ENCODE assay signal across 8 cellular contexts in the genomic region with DNA sequence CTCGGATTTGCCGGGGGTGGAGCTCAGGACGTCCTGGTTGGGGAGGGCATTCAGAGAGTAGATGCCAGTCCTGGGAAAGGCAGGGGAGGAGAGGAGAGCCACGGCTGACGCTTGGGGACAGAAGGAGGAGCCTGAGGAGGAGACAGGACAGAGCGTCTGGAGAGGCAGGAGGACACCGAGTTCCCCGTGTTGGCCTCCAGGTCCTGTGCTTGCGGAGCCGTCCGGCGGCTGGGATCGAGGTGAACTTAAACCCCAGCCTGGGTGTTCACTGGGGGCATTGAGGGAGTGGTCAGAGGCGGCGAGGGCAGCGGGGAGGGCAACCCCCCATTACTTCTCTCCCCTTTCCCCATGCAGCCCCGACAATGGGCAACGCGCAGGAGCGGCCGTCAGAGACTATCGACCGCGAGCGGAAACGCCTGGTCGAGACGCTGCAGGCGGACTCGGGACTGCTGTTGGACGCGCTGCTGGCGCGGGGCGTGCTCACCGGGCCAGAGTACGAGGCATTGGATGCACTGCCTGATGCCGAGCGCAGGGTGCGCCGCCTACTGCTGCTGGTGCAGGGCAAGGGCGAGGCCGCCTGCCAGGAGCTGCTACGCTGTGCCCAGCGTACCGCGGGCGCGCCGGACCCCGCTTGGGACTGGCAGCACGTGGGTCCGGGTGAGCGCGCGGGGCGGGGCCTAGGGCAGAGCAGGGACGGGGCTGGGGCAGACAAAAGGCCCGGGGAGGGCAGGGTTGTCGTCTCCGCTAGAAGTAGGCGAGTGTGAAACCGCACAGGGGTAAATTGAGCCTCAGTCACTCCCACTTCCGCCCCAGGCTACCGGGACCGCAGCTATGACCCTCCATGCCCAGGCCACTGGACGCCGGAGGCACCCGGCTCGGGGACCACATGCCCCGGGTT. TPM values are rescaled to one million over a fixed set of nuclear protein-coding genes. Genes with fewer than 3 reads are reported as not detected.
A peak's percentile ranks its signal among the peaks of the same experiment; 100 is the strongest.
DNase-seq lines count a peak whose midpoint lies in the region; ATAC-seq, FAIRE-seq and TF ChIP-seq lines count a peak whose summit lies in the region.

No MANE protein-coding gene starts in this region.

- peak; percentile 33 for ATAC-seq in HG03095 (IDR thresholded peaks at IDR 0.05; ENCODE audit: unreplicated experiment)
- ATAC-seq in stimulated activated naive CD8-positive, alpha-beta T cell treated with anti-CD3 and anti-CD28 coated beads, Interleukin-15, amount 100 ng/mL, for 72 hours: peak; percentile 74

- FAIRE-seq in endothelial cell of umbilical vein (lab: Jason Lieb, UNC): peak; percentile 94

- H3K4me3 Mint-ChIP-seq in stimulated activated naive CD8-positive, alpha-beta T cell treated with anti-CD3 and anti-CD28 coated beads, Interleukin-15, amount 100 ng/mL, for 72 hours: peak overlapping the region; percentile 82 to 89

- H3K56ac ChIP-seq in mesendoderm (ENCODE audit: low read length): peak overlapping the region; percentile 82

- no TSS peak for BruUV-seq in endothelial cell of umbilical vein (replicated peaks; lab: Mats Ljungman, UMichigan)

- H2AK5ac ChIP-seq in mesendoderm (ENCODE audit: low read length): no peak overlapping the region

- H3K23ac ChIP-seq in mesendoderm (ENCODE audit: low read length): no peak overlapping the region

- peak in 1 of 2 donors; percentile 58 for TF ChIP-seq CTCF in endothelial cell of umbilical vein (IDR thresholded peaks at IDR 0.05; ENCODE audit: extremely low read depth in 1 of 2, insufficient read depth in 1 of 2, low read depth in 1 of 2, low read length in 2 of 2)

- H3K9me3 ChIP-seq in endothelial cell of umbilical vein (replicated peaks; ENCODE audit: control insufficient read depth, insufficient read depth, low read length): no peaks in the 10 kb centered on the region

- no peaks in the 10 kb centered on the region for H4K20me1 ChIP-seq in endothelial cell of umbilical vein (replicated peaks; ENCODE audit: control insufficient read depth, extremely low read depth, insufficient read depth, low read length)

- H4K5ac ChIP-seq in mesendoderm (ENCODE audit: low read length): no peak overlapping the region

- WGBS in mesendoderm (ENCODE audit: extremely low coverage, insufficient coverage, low lambda C conversion rate): no CpG with 5 or more reads among the region's 71 CpGs

- H3K36me3 ChIP-seq in endothelial cell of umbilical vein (ENCODE audit: control insufficient read depth in 2 of 2, extremely low read depth in 1 of 2, insufficient read depth in 2 of 2, low read length in 2 of 2) (no peaks in the 10 kb centered on the region), mesendoderm (ENCODE audit: control insufficient read depth, insufficient read depth, low read length) (no peaks in the 10 kb centered on the region)

- H2BK5ac ChIP-seq in mesendoderm (ENCODE audit: low read length): no peak overlapping the region

- H3K4me2 ChIP-seq in endothelial cell of umbilical vein (ENCODE audit: insufficient read depth, low read length): peak overlapping the region; percentile 40
- H3K4me2 ChIP-seq in mesendoderm (ENCODE audit: low read length): peak overlapping the region; percentile 68

- H3K4me3 ChIP-seq in endothelial cell of umbilical vein (replicated peaks in 1 of 3; ENCODE audit: insufficient read depth in 1 of 3, low read depth in 1 of 3, low read length in 3 of 3) (peak overlapping the region in 2 of 3 experiments; percentile 9 to 32), mesendoderm (ENCODE audit: low read length) (peak overlapping the region; percentile 17)

- TF ChIP-seq POLR2A in endothelial cell of umbilical vein (IDR thresholded peaks at IDR 0.05; ENCODE audit: low read depth, low read length): no peak

- peaks cover 88% of the 10 kb centered on the region for H3K4me1 Mint-ChIP-seq in stimulated activated naive CD8-positive, alpha-beta T cell treated with anti-CD3 and anti-CD28 coated beads, Interleukin-15, amount 100 ng/mL, for 72 hours

- DNase-seq in activated CD4-positive, CD25-positive, alpha-beta regulatory T cell (lab: John Stamatoyannopoulos, UW): peak; percentile 24 to 41 (median 37)
- DNase-seq in activated CD4-positive, CD25-positive, alpha-beta regulatory T cell treated with anti-CD3 and anti-CD28 coated beads, Interleukin-2, amount 50 U/mL, for 72 hours: no peak
- peak; percentile 50 to 86 for DNase-seq in NCI-H526 (lab: John Stamatoyannopoulos, UW)
- peak; percentile 57 for DNase-seq in activated CD8-positive, alpha-beta memory T cell treated with anti-CD3 and anti-CD28 coated beads, Interleukin-2, amount 50 U/mL, for 4 hours
- peak; percentile 90 for DNase-seq in endothelial cell of umbilical vein (ENCODE audit: low read depth, low spot score)
- DNase-seq in mesendoderm: peak; percentile 78
- peak; percentile 57 to 64 for DNase-seq in stimulated activated naive CD8-positive, alpha-beta T cell treated with anti-CD3 and anti-CD28 coated beads, Interleukin-15, amount 100 ng/mL, for 72 hours

- H3K9me3 Mint-ChIP-seq in stimulated activated naive CD8-positive, alpha-beta T cell treated with anti-CD3 and anti-CD28 coated beads, Interleukin-15, amount 100 ng/mL, for 72 hours: no peaks in the 10 kb centered on the region

- POLR2A ChIA-PET in endothelial cell of umbilical vein (lab: Charles Lee): no interaction called here

- H3K27me3 ChIP-seq in endothelial cell of umbilical vein (ENCODE audit: control insufficient read depth in 2 of 2, insufficient read depth in 2 of 2, low read length in 2 of 2): no peaks in the 10 kb centered on the region
- H3K27me3 ChIP-seq in mesendoderm (ENCODE audit: insufficient read depth, low read length, poor library complexity): peaks cover 12% of the 10 kb centered on the region

- intact Hi-C loops in endothelial cell of umbilical vein (cut with micrococcal nuclease): loop anchor here (1.0 kb wide), 1 partner anchor 9 kb away; the partner anchor contains the start of gene MATCAP1

- peak overlapping the region; percentile 4 for H3K27ac ChIP-seq in endothelial cell of umbilical vein (ENCODE audit: insufficient read depth, low read depth, low read length)
- H3K27ac ChIP-seq in mesendoderm (ENCODE audit: low read depth, low read length): no peak overlapping the region

- no peaks in the 10 kb centered on the region for H3K9me1 ChIP-seq in endothelial cell of umbilical vein (replicated peaks; ENCODE audit: control insufficient read depth, extremely low read depth, insufficient read depth, low read length)

- peaks cover 27% of the 10 kb centered on the region for H3K4me1 ChIP-seq in endothelial cell of umbilical vein (ENCODE audit: control insufficient read depth, extremely low read depth, insufficient read depth, low read length)
- peaks cover 8% of the 10 kb centered on the region for H3K4me1 ChIP-seq in mesendoderm (ENCODE audit: control insufficient read depth, low read depth, low read length)

- CTCF ChIA-PET in endothelial cell of umbilical vein (lab: Charles Lee): interaction anchor here (0.6 to 3.2 kb wide), 8 partner anchors 11 to 257 kb away, joined by 3 to 25 read pairs (median 14); partner anchors contain the start of genes FBXL8, HSD11B2, HSF4 and TRADD

- no peak overlapping the region for H4K8ac ChIP-seq in mesendoderm (ENCODE audit: low read depth, low read length)

- H3K79me2 ChIP-seq in endothelial cell of umbilical vein (ENCODE audit: control insufficient read depth, insufficient read depth, low read length) (no peaks in the 10 kb centered on the region), mesendoderm (ENCODE audit: control insufficient read depth, insufficient read depth, low read length) (no peaks in the 10 kb centered on the region)

- no peak overlapping the region for H3K18ac ChIP-seq in mesendoderm (ENCODE audit: low read length)

- peaks cover 97% of the 10 kb centered on the region for H3K27me3 Mint-ChIP-seq in stimulated activated naive CD8-positive, alpha-beta T cell treated with anti-CD3 and anti-CD28 coated beads, Interleukin-15, amount 100 ng/mL, for 72 hours

- dilution Hi-C loops in endothelial cell of umbilical vein (cut with MboI; ENCODE audit: extremely low pct_ligation_motif_present, low sequenced_read_pairs): no loop called here

- no peak overlapping the region for H2BK15ac ChIP-seq in mesendoderm (replicated peaks; ENCODE audit: low read depth)

- H2BK120ac ChIP-seq in mesendoderm (ENCODE audit: low read depth, low read length): no peak overlapping the region

- H3K9ac ChIP-seq in endothelial cell of umbilical vein (replicated peaks; ENCODE audit: extremely low read depth, insufficient read depth, low read length) (peak overlapping the region; percentile 14), mesendoderm (ENCODE audit: low read length) (peak overlapping the region; percentile 69)

- no peak overlapping the region for H3K27ac Mint-ChIP-seq in stimulated activated naive CD8-positive, alpha-beta T cell treated with anti-CD3 and anti-CD28 coated beads, Interleukin-15, amount 100 ng/mL, for 72 hours

- no peaks in the 10 kb centered on the region for H3K79me1 ChIP-seq in mesendoderm (ENCODE audit: low read length)

- H2AFZ ChIP-seq in endothelial cell of umbilical vein (ENCODE audit: low read depth, low read length): peak overlapping the region; percentile 47

- H3K4ac ChIP-seq in mesendoderm (ENCODE audit: low read depth, low read length): no peak overlapping the region

RNA-seq across cellular contexts. Expression of gene NOL3, which starts 3.7 kb away (rescaled TPM):
- total RNA-seq in endothelial cell of umbilical vein: 14.4 and 19.4 TPM in 2 replicates
- polyA plus RNA-seq in endothelial cell of umbilical vein: 16.0 and 19.2 TPM in 2 replicates
- polyA plus RNA-seq in endothelial cell of umbilical vein (2011; cell fraction: cytosol; rRNA removed): 10.4 and 14.4 TPM in 2 replicates
- 28.5 and 29.4 TPM in 2 replicates for polyA plus RNA-seq in endothelial cell of umbilical vein (2011; cell fraction: nucleus; rRNA removed)
- polyA plus RNA-seq in endothelial cell of umbilical vein (2012): 9.2 and 12.4 TPM in 2 replicates
- polyA minus RNA-seq in endothelial cell of umbilical vein: 7.3 and 9.2 TPM in 2 replicates
- polyA minus RNA-seq in endothelial cell of umbilical vein (2011; cell fraction: cytosol; rRNA and poly(A)+ RNA removed): 18.3 TPM
- 4.4 and 5.7 TPM in 2 replicates for polyA minus RNA-seq in endothelial cell of umbilical vein (2011; cell fraction: nucleus; rRNA and poly(A)+ RNA removed)
- polyA plus RNA-seq in mesendoderm (2013, experiment 1 of 2): 1.3 TPM
- 1.1 TPM for polyA plus RNA-seq in mesendoderm (2013, experiment 2 of 2)

RNA-seq across cellular contexts. Expression of gene HSF4, which starts 9.5 kb away (rescaled TPM):
- total RNA-seq in endothelial cell of umbilical vein: 4.7 and 5.5 TPM in 2 replicates
- polyA plus RNA-seq in endothelial cell of umbilical vein: 4.8 and 7.9 TPM in 2 replicates
- 0.41 and 0.61 TPM in 2 replicates for polyA plus RNA-seq in endothelial cell of umbilical vein (2011; cell fraction: cytosol; rRNA removed)
- polyA plus RNA-seq in endothelial cell of umbilical vein (2011; cell fraction: nucleus; rRNA removed): 54.5 and 61.7 TPM in 2 replicates
- polyA plus RNA-seq in endothelial cell of umbilical vein (2012): 2.7 and 9.2 TPM in 2 replicates
- 0.49 and 3.3 TPM in 2 replicates for polyA minus RNA-seq in endothelial cell of umbilical vein
- polyA minus RNA-seq in endothelial cell of umbilical vein (2011; cell fraction: cytosol; rRNA and poly(A)+ RNA removed): 2.7 TPM
- polyA minus RNA-seq in endothelial cell of umbilical vein (2011; cell fraction: nucleus; rRNA and poly(A)+ RNA removed): 3.3 and 13.7 TPM in 2 replicates
- polyA plus RNA-seq in mesendoderm (2013, experiment 1 of 2): not detected
- not detected for polyA plus RNA-seq in mesendoderm (2013, experiment 2 of 2)

RNA-seq across cellular contexts. Expression of gene MATCAP1, which starts 9.7 kb away (rescaled TPM):
- total RNA-seq in endothelial cell of umbilical vein: 45.8 and 53.3 TPM in 2 replicates
- polyA plus RNA-seq in endothelial cell of umbilical vein: 44.5 and 49.0 TPM in 2 replicates
- polyA plus RNA-seq in endothelial cell of umbilical vein (2011; cell fraction: cytosol; rRNA removed): 12.9 and 20.9 TPM in 2 replicates
- polyA plus RNA-seq in endothelial cell of umbilical vein (2011; cell fraction: nucleus; rRNA removed): 210 and 217 TPM in 2 replicates
- 32.0 and 48.1 TPM in 2 replicates for polyA plus RNA-seq in endothelial cell of umbilical vein (2012)
- 39.9 and 52.2 TPM in 2 replicates for polyA minus RNA-seq in endothelial cell of umbilical vein
- 2.5 TPM for polyA minus RNA-seq in endothelial cell of umbilical vein (2011; cell fraction: cytosol; rRNA and poly(A)+ RNA removed)
- 49.8 and 58.9 TPM in 2 replicates for polyA minus RNA-seq in endothelial cell of umbilical vein (2011; cell fraction: nucleus; rRNA and poly(A)+ RNA removed)
- 9.7 TPM for polyA plus RNA-seq in mesendoderm (2013, experiment 1 of 2)
- polyA plus RNA-seq in mesendoderm (2013, experiment 2 of 2): 8.2 TPM

RNA-seq across cellular contexts. Expression of gene FBXL8, which starts 14.3 kb away (rescaled TPM):
- 5.4 and 7.0 TPM in 2 replicates for total RNA-seq in endothelial cell of umbilical vein
- polyA plus RNA-seq in endothelial cell of umbilical vein: 7.4 and 12.8 TPM in 2 replicates
- 2.3 and 3.7 TPM in 2 replicates for polyA plus RNA-seq in endothelial cell of umbilical vein (2011; cell fraction: cytosol; rRNA removed)
- 23.9 and 29.6 TPM in 2 replicates for polyA plus RNA-seq in endothelial cell of umbilical vein (2011; cell fraction: nucleus; rRNA removed)
- polyA plus RNA-seq in endothelial cell of umbilical vein (2012): 2.9 and 4.3 TPM in 2 replicates
- 2.4 and 3.6 TPM in 2 replicates for polyA minus RNA-seq in endothelial cell of umbilical vein
- 4.7 TPM for polyA minus RNA-seq in endothelial cell of umbilical vein (2011; cell fraction: cytosol; rRNA and poly(A)+ RNA removed)
- 2.4 and 10.0 TPM in 2 replicates for polyA minus RNA-seq in endothelial cell of umbilical vein (2011; cell fraction: nucleus; rRNA and poly(A)+ RNA removed)
- 0.08 TPM for polyA plus RNA-seq in mesendoderm (2013, experiment 1 of 2)
- 0.06 TPM for polyA plus RNA-seq in mesendoderm (2013, experiment 2 of 2)

RNA-seq across cellular contexts. Expression of gene TRADD, which starts 14.3 kb away (rescaled TPM):
- 15.2 and 17.4 TPM in 2 replicates for total RNA-seq in endothelial cell of umbilical vein
- polyA plus RNA-seq in endothelial cell of umbilical vein: 22.6 and 23.3 TPM in 2 replicates
- 11.2 and 16.3 TPM in 2 replicates for polyA plus RNA-seq in endothelial cell of umbilical vein (2011; cell fraction: cytosol; rRNA removed)
- polyA plus RNA-seq in endothelial cell of umbilical vein (2011; cell fraction: nucleus; rRNA removed): 16.4 and 19.0 TPM in 2 replicates
- polyA plus RNA-seq in endothelial cell of umbilical vein (2012): 12.3 and 21.4 TPM in 2 replicates
- polyA minus RNA-seq in endothelial cell of umbilical vein: 5.5 and 5.9 TPM in 2 replicates
- polyA minus RNA-seq in endothelial cell of umbilical vein (2011; cell fraction: cytosol; rRNA and poly(A)+ RNA removed): 3.2 TPM
- polyA minus RNA-seq in endothelial cell of umbilical vein (2011; cell fraction: nucleus; rRNA and poly(A)+ RNA removed): 3.7 and 4.8 TPM in 2 replicates
- 0.15 TPM for polyA plus RNA-seq in mesendoderm (2013, experiment 1 of 2)
- polyA plus RNA-seq in mesendoderm (2013, experiment 2 of 2): 0.08 TPM
